ENCODE assay signal across 8 cellular contexts in the genomic region with DNA sequence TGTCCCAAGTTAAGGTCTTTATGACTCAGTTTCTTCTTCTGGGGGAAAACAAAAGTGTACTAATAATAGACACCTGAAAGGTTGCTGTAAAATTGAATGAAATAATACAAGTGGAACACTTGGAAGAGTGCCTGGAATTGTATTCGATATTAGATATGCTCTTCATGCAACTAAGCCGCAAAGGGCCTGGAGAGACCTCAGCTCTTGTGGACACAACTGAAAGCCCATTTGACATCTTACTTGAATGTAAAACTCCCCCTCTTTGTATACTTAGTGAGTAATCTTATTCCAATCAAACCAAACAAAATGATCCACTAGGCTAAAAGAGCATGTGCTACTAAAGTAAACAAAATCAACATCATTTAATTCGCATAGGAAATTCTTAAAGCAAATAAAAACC. TPM values are rescaled to one million over a fixed set of nuclear protein-coding genes. Genes with fewer than 3 reads are reported as not detected.
A peak's percentile ranks its signal among the peaks of the same experiment; 100 is the strongest.
DNase-seq lines count a peak whose midpoint lies in the region; ATAC-seq, FAIRE-seq and TF ChIP-seq lines count a peak whose summit lies in the region.

No MANE protein-coding gene starts in this region.

- no peaks in the 10 kb centered on the region for H3K4me1 ChIP-seq in small intestine (ENCODE audit: control insufficient read depth in 2 of 2, insufficient read depth in 1 of 2, low read depth in 1 of 2, low read length in 1 of 2)

- FAIRE-seq in bronchial epithelial cell (lab: Jason Lieb, UNC): no peak
- no peak for FAIRE-seq in small intestine (lab: Jason Lieb, UNC)

- H3K27ac Mint-ChIP-seq in neural crest cell (ENCODE audit: unreplicated experiment): no peak overlapping the region

- no peak overlapping the region for H3K27ac ChIP-seq in small intestine (ENCODE audit: low read depth in 1 of 2, low read length in 1 of 2)

- DNase-seq in DMS53 (lab: John Stamatoyannopoulos, UW) (peak; percentile 88), NCI-H146 (lab: John Stamatoyannopoulos, UW) (peak; percentile 20), bronchial epithelial cell (ENCODE audit: low read depth) (peak; percentile 58), neural crest cell (ENCODE audit: low read depth, low spot score) (no peak), small intestine (no peak), dermis blood vessel endothelial cell (no peak)

- H3K27me3 Mint-ChIP-seq in neural crest cell (ENCODE audit: low read depth): peaks cover 37% of the 10 kb centered on the region

- H3K9me3 ChIP-seq in small intestine (ENCODE audit: control insufficient read depth, low read depth): no peaks in the 10 kb centered on the region

- H3K36me3 ChIP-seq in bronchial epithelial cell (ENCODE audit: control insufficient read depth, insufficient read depth, low read length): no peaks in the 10 kb centered on the region
- H3K36me3 ChIP-seq in small intestine (ENCODE audit: control insufficient read depth in 2 of 2, insufficient read depth in 2 of 2, low read length in 2 of 2): no peaks in the 10 kb centered on the region

- H3K4me3 ChIP-seq in bronchial epithelial cell (ENCODE audit: low read depth, low read length) (peak overlapping the region; percentile 60), small intestine (ENCODE audit: low read depth in 1 of 2, low read length in 2 of 2) (no peak overlapping the region)

- H3K4me3 Mint-ChIP-seq in neural crest cell: peak overlapping the region; percentile 91

- peaks cover 19% of the 10 kb centered on the region for H3K4me1 Mint-ChIP-seq in neural crest cell

- peaks cover 10% of the 10 kb centered on the region for H3K9me3 Mint-ChIP-seq in neural crest cell

- peaks cover 3% of the 10 kb centered on the region for H3K36me3 Mint-ChIP-seq in neural crest cell (ENCODE audit: low read depth)

- TF ChIP-seq CTCF in bronchial epithelial cell (IDR thresholded peaks at IDR 0.05; ENCODE audit: insufficient read depth, low read length, severe bottlenecking): no peak
- TF ChIP-seq CTCF in neural crest cell (conservative IDR thresholded peaks at IDR 0.05): no peak

- no peak for ATAC-seq in HG03457 (IDR thresholded peaks at IDR 0.05; ENCODE audit: unreplicated experiment)
- ATAC-seq in HG02678 (IDR thresholded peaks at IDR 0.05; ENCODE audit: unreplicated experiment): no peak

- H3K27me3 ChIP-seq in bronchial epithelial cell (ENCODE audit: control insufficient read depth, insufficient read depth, low read length) (no peaks in the 10 kb centered on the region), small intestine (ENCODE audit: control insufficient read depth in 2 of 2, insufficient read depth in 2 of 2, low read length in 2 of 2) (no peaks in the 10 kb centered on the region)

- 53 to 60% (median 56%) methylated on average over 3 of the region's 3 CpGs for WGBS in small intestine, 3 donors

RNA-seq across cellular contexts. Expression of a gene that starts 0.5 kb away (rescaled TPM):
- total RNA-seq in bronchial epithelial cell: 3.6 and 4.2 TPM in 2 replicates
- 15.8 and 17.8 TPM in 2 replicates for total RNA-seq in neural crest cell
- 1 to 10 TPM in 1 of 3 donors, under 1 TPM in 2; 0.22 to 2.4 (median 0.54) TPM for polyA plus RNA-seq in small intestine
- total RNA-seq in dermis blood vessel endothelial cell: 0.17 and 0.19 TPM in 2 replicates

Comparison
In these comparisons a context has a peak if more than half of its experiments do, and no peak if none do; other contexts are left out.
1. DNase-seq: peak in DMS53 (single experiment), NCI-H146 (single experiment) and bronchial epithelial cell (single experiment); none in neural crest cell (single experiment), small intestine (single experiment) and dermis blood vessel endothelial cell (single experiment).